Comparison of ENCODE assay signal across 1 cellular context in the genomic region with DNA sequence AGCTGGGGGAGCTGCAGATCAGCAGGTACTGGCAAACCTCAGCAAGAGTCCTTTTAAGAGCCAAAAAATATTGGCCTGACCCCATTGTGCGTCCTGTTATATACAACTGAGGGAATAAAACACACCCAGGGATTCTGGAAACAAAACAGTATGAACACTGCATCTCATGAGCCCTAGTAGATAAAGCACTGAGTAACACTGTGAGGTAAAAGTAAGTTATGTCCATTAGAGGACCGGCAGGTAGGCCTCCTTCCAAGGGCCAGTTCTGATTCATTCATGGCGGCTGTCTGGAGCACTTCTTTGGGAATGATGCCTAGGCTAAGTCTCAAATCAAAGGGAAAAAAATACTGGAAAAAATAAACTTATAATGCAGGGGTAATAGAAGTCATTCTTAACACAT.
TF ChIP-seq lines count a peak whose summit lies in the region.

No MANE protein-coding gene starts in this region.

TF ChIP-seq in GM23338, 12 proteins besides CTCF, POLR2A, EP300 and RAD21:
- no peak for TF ChIP-seq CREB1 (CRISPR knock-in tag; IDR thresholded peaks at IDR 0.05; ENCODE audit: low read depth)
- TF ChIP-seq, protein P1, sequence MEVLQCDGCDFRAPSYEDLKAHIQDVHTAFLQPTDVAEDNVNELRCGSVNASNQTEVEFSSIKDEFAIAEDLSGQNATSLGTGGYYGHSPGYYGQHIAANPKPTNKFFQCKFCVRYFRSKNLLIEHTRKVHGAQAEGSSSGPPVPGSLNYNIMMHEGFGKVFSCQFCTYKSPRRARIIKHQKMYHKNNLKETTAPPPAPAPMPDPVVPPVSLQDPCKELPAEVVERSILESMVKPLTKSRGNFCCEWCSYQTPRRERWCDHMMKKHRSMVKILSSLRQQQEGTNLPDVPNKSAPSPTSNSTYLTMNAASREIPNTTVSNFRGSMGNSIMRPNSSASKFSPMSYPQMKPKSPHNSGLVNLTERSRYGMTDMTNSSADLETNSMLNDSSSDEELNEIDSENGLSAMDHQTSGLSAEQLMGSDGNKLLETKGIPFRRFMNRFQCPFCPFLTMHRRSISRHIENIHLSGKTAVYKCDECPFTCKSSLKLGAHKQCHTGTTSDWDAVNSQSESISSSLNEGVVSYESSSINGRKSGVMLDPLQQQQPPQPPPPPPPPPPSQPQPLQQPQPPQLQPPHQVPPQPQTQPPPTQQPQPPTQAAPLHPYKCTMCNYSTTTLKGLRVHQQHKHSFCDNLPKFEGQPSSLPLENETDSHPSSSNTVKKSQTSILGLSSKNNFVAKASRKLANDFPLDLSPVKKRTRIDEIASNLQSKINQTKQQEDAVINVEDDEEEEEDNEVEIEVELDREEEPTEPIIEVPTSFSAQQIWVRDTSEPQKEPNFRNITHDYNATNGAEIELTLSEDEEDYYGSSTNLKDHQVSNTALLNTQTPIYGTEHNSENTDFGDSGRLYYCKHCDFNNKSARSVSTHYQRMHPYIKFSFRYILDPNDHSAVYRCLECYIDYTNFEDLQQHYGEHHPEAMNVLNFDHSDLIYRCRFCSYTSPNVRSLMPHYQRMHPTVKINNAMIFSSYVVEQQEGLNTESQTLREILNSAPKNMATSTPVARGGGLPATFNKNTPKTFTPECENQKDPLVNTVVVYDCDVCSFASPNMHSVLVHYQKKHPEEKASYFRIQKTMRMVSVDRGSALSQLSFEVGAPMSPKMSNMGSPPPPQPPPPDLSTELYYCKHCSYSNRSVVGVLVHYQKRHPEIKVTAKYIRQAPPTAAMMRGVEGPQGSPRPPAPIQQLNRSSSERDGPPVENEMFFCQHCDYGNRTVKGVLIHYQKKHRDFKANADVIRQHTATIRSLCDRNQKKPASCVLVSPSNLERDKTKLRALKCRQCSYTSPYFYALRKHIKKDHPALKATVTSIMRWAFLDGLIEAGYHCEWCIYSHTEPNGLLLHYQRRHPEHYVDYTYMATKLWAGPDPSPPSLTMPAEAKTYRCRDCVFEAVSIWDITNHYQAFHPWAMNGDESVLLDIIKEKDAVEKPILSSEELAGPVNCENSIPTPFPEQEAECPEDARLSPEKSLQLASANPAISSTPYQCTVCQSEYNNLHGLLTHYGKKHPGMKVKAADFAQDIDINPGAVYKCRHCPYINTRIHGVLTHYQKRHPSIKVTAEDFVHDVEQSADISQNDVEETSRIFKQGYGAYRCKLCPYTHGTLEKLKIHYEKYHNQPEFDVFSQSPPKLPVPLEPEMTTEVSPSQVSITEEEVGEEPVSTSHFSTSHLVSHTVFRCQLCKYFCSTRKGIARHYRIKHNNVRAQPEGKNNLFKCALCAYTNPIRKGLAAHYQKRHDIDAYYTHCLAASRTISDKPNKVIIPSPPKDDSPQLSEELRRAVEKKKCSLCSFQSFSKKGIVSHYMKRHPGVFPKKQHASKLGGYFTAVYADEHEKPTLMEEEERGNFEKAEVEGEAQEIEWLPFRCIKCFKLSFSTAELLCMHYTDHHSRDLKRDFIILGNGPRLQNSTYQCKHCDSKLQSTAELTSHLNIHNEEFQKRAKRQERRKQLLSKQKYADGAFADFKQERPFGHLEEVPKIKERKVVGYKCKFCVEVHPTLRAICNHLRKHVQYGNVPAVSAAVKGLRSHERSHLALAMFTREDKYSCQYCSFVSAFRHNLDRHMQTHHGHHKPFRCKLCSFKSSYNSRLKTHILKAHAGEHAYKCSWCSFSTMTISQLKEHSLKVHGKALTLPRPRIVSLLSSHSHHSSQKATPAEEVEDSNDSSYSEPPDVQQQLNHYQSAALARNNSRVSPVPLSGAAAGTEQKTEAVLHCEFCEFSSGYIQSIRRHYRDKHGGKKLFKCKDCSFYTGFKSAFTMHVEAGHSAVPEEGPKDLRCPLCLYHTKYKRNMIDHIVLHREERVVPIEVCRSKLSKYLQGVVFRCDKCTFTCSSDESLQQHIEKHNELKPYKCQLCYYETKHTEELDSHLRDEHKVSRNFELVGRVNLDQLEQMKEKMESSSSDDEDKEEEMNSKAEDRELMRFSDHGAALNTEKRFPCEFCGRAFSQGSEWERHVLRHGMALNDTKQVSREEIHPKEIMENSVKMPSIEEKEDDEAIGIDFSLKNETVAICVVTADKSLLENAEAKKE (CRISPR knock-in tag; IDR thresholded peaks at IDR 0.05), result no peak
- TF ChIP-seq NANOG (IDR thresholded peaks at IDR 0.05; ENCODE audit: borderline replicate concordance), result no peak
- no peak for TF ChIP-seq ZNF114 (CRISPR knock-in tag; IDR thresholded peaks at IDR 0.05)
- TF ChIP-seq POLR2AphosphoS5 (IDR thresholded peaks at IDR 0.05; ENCODE audit: low read depth), result no peak
- TF ChIP-seq, protein P2, sequence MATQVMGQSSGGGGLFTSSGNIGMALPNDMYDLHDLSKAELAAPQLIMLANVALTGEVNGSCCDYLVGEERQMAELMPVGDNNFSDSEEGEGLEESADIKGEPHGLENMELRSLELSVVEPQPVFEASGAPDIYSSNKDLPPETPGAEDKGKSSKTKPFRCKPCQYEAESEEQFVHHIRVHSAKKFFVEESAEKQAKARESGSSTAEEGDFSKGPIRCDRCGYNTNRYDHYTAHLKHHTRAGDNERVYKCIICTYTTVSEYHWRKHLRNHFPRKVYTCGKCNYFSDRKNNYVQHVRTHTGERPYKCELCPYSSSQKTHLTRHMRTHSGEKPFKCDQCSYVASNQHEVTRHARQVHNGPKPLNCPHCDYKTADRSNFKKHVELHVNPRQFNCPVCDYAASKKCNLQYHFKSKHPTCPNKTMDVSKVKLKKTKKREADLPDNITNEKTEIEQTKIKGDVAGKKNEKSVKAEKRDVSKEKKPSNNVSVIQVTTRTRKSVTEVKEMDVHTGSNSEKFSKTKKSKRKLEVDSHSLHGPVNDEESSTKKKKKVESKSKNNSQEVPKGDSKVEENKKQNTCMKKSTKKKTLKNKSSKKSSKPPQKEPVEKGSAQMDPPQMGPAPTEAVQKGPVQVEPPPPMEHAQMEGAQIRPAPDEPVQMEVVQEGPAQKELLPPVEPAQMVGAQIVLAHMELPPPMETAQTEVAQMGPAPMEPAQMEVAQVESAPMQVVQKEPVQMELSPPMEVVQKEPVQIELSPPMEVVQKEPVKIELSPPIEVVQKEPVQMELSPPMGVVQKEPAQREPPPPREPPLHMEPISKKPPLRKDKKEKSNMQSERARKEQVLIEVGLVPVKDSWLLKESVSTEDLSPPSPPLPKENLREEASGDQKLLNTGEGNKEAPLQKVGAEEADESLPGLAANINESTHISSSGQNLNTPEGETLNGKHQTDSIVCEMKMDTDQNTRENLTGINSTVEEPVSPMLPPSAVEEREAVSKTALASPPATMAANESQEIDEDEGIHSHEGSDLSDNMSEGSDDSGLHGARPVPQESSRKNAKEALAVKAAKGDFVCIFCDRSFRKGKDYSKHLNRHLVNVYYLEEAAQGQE (IDR thresholded peaks at IDR 0.05; ENCODE audit: unreplicated experiment), result no peak
- TF ChIP-seq JUNB (IDR thresholded peaks at IDR 0.05; ENCODE audit: unreplicated experiment), result no peak
- no peak for TF ChIP-seq STAT1 (IDR thresholded peaks at IDR 0.05; ENCODE audit: unreplicated experiment)
- no peak for TF ChIP-seq EZH2 (IDR thresholded peaks at IDR 0.05; ENCODE audit: low read depth, unreplicated experiment)
- no peak for TF ChIP-seq EZH2phosphoT487 (IDR thresholded peaks at IDR 0.05; ENCODE audit: unreplicated experiment)
- TF ChIP-seq ZNF331 (CRISPR knock-in tag; IDR thresholded peaks at IDR 0.05; ENCODE audit: low read depth), result no peak
- TF ChIP-seq, protein P3, sequence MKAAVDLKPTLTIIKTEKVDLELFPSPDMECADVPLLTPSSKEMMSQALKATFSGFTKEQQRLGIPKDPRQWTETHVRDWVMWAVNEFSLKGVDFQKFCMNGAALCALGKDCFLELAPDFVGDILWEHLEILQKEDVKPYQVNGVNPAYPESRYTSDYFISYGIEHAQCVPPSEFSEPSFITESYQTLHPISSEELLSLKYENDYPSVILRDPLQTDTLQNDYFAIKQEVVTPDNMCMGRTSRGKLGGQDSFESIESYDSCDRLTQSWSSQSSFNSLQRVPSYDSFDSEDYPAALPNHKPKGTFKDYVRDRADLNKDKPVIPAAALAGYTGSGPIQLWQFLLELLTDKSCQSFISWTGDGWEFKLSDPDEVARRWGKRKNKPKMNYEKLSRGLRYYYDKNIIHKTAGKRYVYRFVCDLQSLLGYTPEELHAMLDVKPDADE (IDR thresholded peaks at IDR 0.05), result no peak
